19 cellular contexts compared by ENCODE assay signal in the genomic region with DNA sequence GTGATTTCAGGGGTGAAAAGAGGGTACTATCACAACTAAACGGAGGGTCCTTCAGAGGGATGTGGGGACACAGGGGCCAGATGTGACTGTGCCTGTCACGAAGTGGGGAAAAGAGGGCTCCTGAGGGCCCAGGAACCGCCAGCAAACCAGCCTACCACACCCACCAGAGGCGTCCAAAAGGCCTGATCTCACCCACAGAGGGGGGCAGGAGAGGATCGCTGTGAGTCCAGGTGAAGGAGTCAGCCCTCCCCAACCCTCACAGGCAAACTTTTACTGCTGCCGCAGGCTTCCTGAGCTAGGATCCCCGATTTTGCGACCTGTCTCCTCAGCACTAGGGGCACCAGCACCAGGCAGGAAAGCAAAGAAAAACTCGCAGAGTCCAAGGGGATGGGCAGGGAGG.
DNase-seq lines count a peak whose midpoint lies in the region; ATAC-seq and TF ChIP-seq lines count a peak whose summit lies in the region.
"Had no signal": no experiment of that assay in that cellular context is flagged by ENCODE, and none has a peak within 500 bp of the region (broad histone marks: within the 10 kb centered on the region; RNA-seq: fewer than 3 reads in every experiment).

No MANE protein-coding gene starts in this region.

- WGBS in heart right ventricle, 2 donors = 87 to 93% methylated on average over 9 of the region's 9 CpGs
- 88% methylated on average over 9 of the region's 9 CpGs for WGBS in mammary epithelial cell (ENCODE audit: low coverage, missing lambda C conversion rate)

- no peak overlapping the region for H2AFZ ChIP-seq in mammary epithelial cell (ENCODE audit: low read depth, low read length)

- H3K9me3 ChIP-seq in heart right ventricle (no peaks in the 10 kb centered on the region), subcutaneous abdominal adipose tissue (ENCODE audit: control insufficient read depth in 5 of 5, low read length in 5 of 5) (no peaks in the 10 kb centered on the region), mammary epithelial cell (replicated peaks; ENCODE audit: insufficient read depth, low read length) (no peaks in the 10 kb centered on the region)
- H3K9me3 ChIP-seq: stomach, upper lobe of right lung had no signal

- H3K27me3 Mint-ChIP-seq in natural killer cell treated with Interleukin-12 subunit alpha and Interleukin-12 subunit beta and Interleukin-15 and Interleukin-18, amount 100 ng/mL, for 72 hours = no peaks in the 10 kb centered on the region
- H3K27me3 Mint-ChIP-seq: activated naive CD8-positive, alpha-beta T cell treated with anti-CD3 and anti-CD28 coated beads for 36 hours; effector memory CD8-positive, alpha-beta T cell had no signal

- no peak overlapping the region for H3K4me3 Mint-ChIP-seq in natural killer cell treated with Interleukin-12 subunit alpha and Interleukin-12 subunit beta and Interleukin-15 and Interleukin-18, amount 100 ng/mL, for 72 hours
- H3K4me3 Mint-ChIP-seq: activated naive CD8-positive, alpha-beta T cell treated with anti-CD3 and anti-CD28 coated beads for 36 hours; effector memory CD8-positive, alpha-beta T cell had no signal

- intact Hi-C loops in heart right ventricle (cut with DNase I) (no loop called here), left cardiac atrium (cut with DNase I) (no loop called here), mammary epithelial cell (cut with micrococcal nuclease) (no loop called here)

- H3K4me2 ChIP-seq in mammary epithelial cell (ENCODE audit: insufficient read depth, low read depth, low read length) = no peak overlapping the region

- peaks cover 82% of the 10 kb centered on the region for H3K79me2 ChIP-seq in mammary epithelial cell (ENCODE audit: insufficient read depth, low read length)

- peaks cover 15 to 73% (median 60%) of the 10 kb centered on the region in 9 donors for H3K4me1 ChIP-seq in heart right ventricle
- peaks cover 11 to 62% (median 52%) of the 10 kb centered on the region in 5 donors for H3K4me1 ChIP-seq in subcutaneous abdominal adipose tissue (ENCODE audit: control insufficient read depth in 5 of 5, insufficient read depth in 5 of 5, low read length in 5 of 5)
- peaks cover 4% of the 10 kb centered on the region for H3K4me1 ChIP-seq in mammary epithelial cell (ENCODE audit: insufficient read depth, low read length)

- peaks cover 30% of the 10 kb centered on the region for H3K36me3 Mint-ChIP-seq in natural killer cell treated with Interleukin-12 subunit alpha and Interleukin-12 subunit beta and Interleukin-15 and Interleukin-18, amount 100 ng/mL, for 72 hours

- peaks cover 0 to 87% (median 20%) of the 10 kb centered on the region in 9 donors for H3K36me3 ChIP-seq in heart right ventricle
- peaks cover 0 to 32% (median 25%) of the 10 kb centered on the region in 5 donors for H3K36me3 ChIP-seq in subcutaneous abdominal adipose tissue (ENCODE audit: control insufficient read depth in 5 of 5, insufficient read depth in 5 of 5, low read length in 5 of 5)
- H3K36me3 ChIP-seq in mammary epithelial cell (ENCODE audit: insufficient read depth, low read length) = peaks cover 19% of the 10 kb centered on the region

- ATAC-seq in heart right ventricle (no peak), left cardiac atrium (no peak), GM21576 (IDR thresholded peaks at IDR 0.05; ENCODE audit: unreplicated experiment) (no peak)
- no peak for ATAC-seq in natural killer cell treated with Interleukin-12 subunit alpha and Interleukin-12 subunit beta and Interleukin-15 and Interleukin-18, amount 100 ng/mL, for 72 hours
- ATAC-seq: effector memory CD8-positive, alpha-beta T cell; left colon; upper lobe of right lung had no signal

- BruUV-seq in mammary epithelial cell (replicated peaks; lab: Mats Ljungman, UMichigan) = no TSS peak

- CTCF ChIA-PET in mammary epithelial cell (lab: Charles Lee; ENCODE audit: low non-redundant PET) = no interaction called here

- H4K20me1 ChIP-seq in mammary epithelial cell (ENCODE audit: insufficient read depth, low read length) = no peaks in the 10 kb centered on the region

- no peak for TF ChIP-seq CTCF in heart right ventricle (IDR thresholded peaks at IDR 0.05)
- TF ChIP-seq CTCF in coronary artery (IDR thresholded peaks at IDR 0.05) = no peak
- no peak for TF ChIP-seq CTCF in mammary epithelial cell (conservative IDR thresholded peaks at IDR 0.05 in 1 of 2, IDR thresholded peaks at IDR 0.05 in 1 of 2; ENCODE audit: extremely low read depth in 1 of 2, insufficient read depth in 1 of 2, low read depth in 1 of 2, low read length in 2 of 2)

- no peaks in the 10 kb centered on the region for H3K9me3 Mint-ChIP-seq in natural killer cell treated with Interleukin-12 subunit alpha and Interleukin-12 subunit beta and Interleukin-15 and Interleukin-18, amount 100 ng/mL, for 72 hours
- H3K9me3 Mint-ChIP-seq: activated naive CD8-positive, alpha-beta T cell treated with anti-CD3 and anti-CD28 coated beads for 36 hours; effector memory CD8-positive, alpha-beta T cell had no signal

- in situ Hi-C loops in mammary epithelial cell (cut with MboI; ENCODE audit: low sequenced_read_pairs in 2 of 2) = no loop called here

- dilution Hi-C loops in mammary epithelial cell (cut with HindIII; ENCODE audit: low sequenced_read_pairs) = no loop called here

- H3K9ac ChIP-seq in subcutaneous abdominal adipose tissue (ENCODE audit: low read length in 5 of 5) (peak overlapping the region in 2 of 5 donors; percentile 49 to 55), mammary epithelial cell (ENCODE audit: insufficient read depth, low read length) (no peak overlapping the region)

- H3K4me1 Mint-ChIP-seq in natural killer cell treated with Interleukin-12 subunit alpha and Interleukin-12 subunit beta and Interleukin-15 and Interleukin-18, amount 100 ng/mL, for 72 hours (ENCODE audit: low read depth in 2 of 2) = peaks cover 29 to 42% of the 10 kb centered on the region in 2 donors
- H3K4me1 Mint-ChIP-seq: activated naive CD8-positive, alpha-beta T cell treated with anti-CD3 and anti-CD28 coated beads for 36 hours had no signal

- peak overlapping the region in 8 of 10 donors; percentile 75 to 90 (median 85) for H3K27ac ChIP-seq in heart right ventricle
- no peak overlapping the region for H3K27ac ChIP-seq in coronary artery
- peak overlapping the region; percentile 92 for H3K27ac ChIP-seq in subcutaneous abdominal adipose tissue (ENCODE audit: low read depth, low read length)
- H3K27ac ChIP-seq in mammary epithelial cell (ENCODE audit: insufficient read depth, low read depth, low read length) = no peak overlapping the region

- H3K27ac Mint-ChIP-seq in natural killer cell treated with Interleukin-12 subunit alpha and Interleukin-12 subunit beta and Interleukin-15 and Interleukin-18, amount 100 ng/mL, for 72 hours = peak overlapping the region in 1 of 2 donors; percentile 45

- H3K27me3 ChIP-seq in heart right ventricle (no peaks in the 10 kb centered on the region), subcutaneous abdominal adipose tissue (ENCODE audit: control insufficient read depth in 5 of 5, insufficient read depth in 4 of 5, low read length in 5 of 5) (no peaks in the 10 kb centered on the region), mammary epithelial cell (ENCODE audit: insufficient read depth, low read length) (no peaks in the 10 kb centered on the region)
- H3K27me3 ChIP-seq: stomach, upper lobe of right lung had no signal

- H3K4me3 ChIP-seq in heart right ventricle (no peak overlapping the region), coronary artery (no peak overlapping the region), subcutaneous abdominal adipose tissue (ENCODE audit: low read depth in 1 of 5, low read length in 5 of 5) (no peak overlapping the region), mammary epithelial cell (replicated peaks in 1 of 3; ENCODE audit: insufficient read depth in 1 of 3, low read depth in 2 of 3, low read length in 3 of 3) (no peak overlapping the region)
- H3K4me3 ChIP-seq: stomach, upper lobe of right lung had no signal

- DNase-seq in heart right ventricle (no peak), left cardiac atrium (no peak), coronary artery (ENCODE audit: low spot score) (peak; percentile 46), mammary epithelial cell (no peak)
- DNase-seq in natural killer cell treated with Interleukin-12 subunit alpha and Interleukin-12 subunit beta and Interleukin-15 and Interleukin-18, amount 100 ng/mL, for 72 hours (ENCODE audit: low spot score) = peak; percentile 28
- DNase-seq in activated effector memory CD4-positive, alpha-beta T cell treated with Interleukin-2 at 50 U/mL for 16 hours = no peak
- DNase-seq: activated CD4-positive, alpha-beta T cell treated with anti-CD3 and anti-CD28 coated beads for 1 hour; activated naive CD8-positive, alpha-beta T cell treated with anti-CD3 and anti-CD28 coated beads for 36 hours; Calu3; effector memory CD8-positive, alpha-beta T cell; NCI-H1105; NCI-H2081; NCI-H345; stimulated activated CD4-positive, alpha-beta T cell treated with anti-CD3 and anti-CD28 coated beads, Interleukin-4, amount 100 ng/mL, for 4 hours; stomach; upper lobe of right lung had no signal

Comparison
In these comparisons a context has a peak if more than half of its experiments do, and no peak if none do; other contexts are left out.
1. DNase-seq: peak in coronary artery (single experiment) and natural killer cell treated with Interleukin-12 subunit alpha and Interleukin-12 subunit beta and Interleukin-15 and Interleukin-18, amount 100 ng/mL, for 72 hours (single experiment); none in heart right ventricle (0 of 2), left cardiac atrium (single experiment), mammary epithelial cell (single experiment) and activated effector memory CD4-positive, alpha-beta T cell treated with Interleukin-2 at 50 U/mL for 16 hours (single experiment).
2. H3K27ac ChIP-seq: peak in heart right ventricle (8 of 10) and subcutaneous abdominal adipose tissue (single experiment); none in coronary artery (0 of 2) and mammary epithelial cell (single experiment).